Comparison of ENCODE assay signal across 27 cellular contexts in the genomic region with DNA sequence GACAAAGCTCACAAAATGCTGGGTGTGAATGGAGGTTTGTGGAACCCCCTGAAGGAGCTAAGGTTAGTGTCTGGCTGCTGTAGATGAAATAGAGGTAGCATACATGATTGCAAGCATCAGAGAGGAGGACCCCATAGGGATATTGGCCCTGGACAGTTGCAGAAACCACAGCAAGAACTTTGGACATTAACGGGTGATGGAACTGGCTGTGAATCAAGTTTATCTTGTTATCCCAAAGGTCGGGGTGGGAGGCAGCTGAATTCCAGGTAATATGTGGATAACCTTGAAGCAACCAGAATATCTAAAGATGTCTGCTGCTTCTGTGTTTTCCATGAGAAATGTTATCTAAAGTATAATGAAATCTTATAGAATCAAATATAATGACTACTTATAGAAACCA.
"Had no signal": no experiment of that assay in that cellular context is flagged by ENCODE, and none has a peak within 500 bp of the region (broad histone marks: within the 10 kb centered on the region; RNA-seq: fewer than 3 reads in every experiment).

No MANE protein-coding gene starts in this region.

- H3K36me3 ChIP-seq: stomach, suprapubic skin, thoracic aorta, thyroid gland, tibial artery, tibial nerve, transverse colon, upper lobe of left lung, upper lobe of right lung, uterus, vagina had no signal

- H3K9me3 ChIP-seq: stomach, suprapubic skin, testis, thoracic aorta, thyroid gland, tibial artery, tibial nerve, transverse colon, upper lobe of left lung, upper lobe of right lung, uterus, vagina had no signal

- H3K27me3 ChIP-seq: testis, thyroid gland, tibial artery, tibial nerve, transverse colon, upper lobe of left lung, upper lobe of right lung, uterus, vagina had no signal

- H3K27ac ChIP-seq: stomach, suprapubic skin, testis, thoracic aorta, thyroid gland, tibial artery, tibial nerve, transverse colon, upper lobe of left lung, upper lobe of right lung, uterus, vagina had no signal

- FAIRE-seq: urothelium cell line had no signal

- H3K4me3 ChIP-seq: stomach, suprapubic skin, testis, thoracic aorta, thyroid gland, tibial artery, tibial nerve, transverse colon, upper lobe of left lung, upper lobe of right lung, uterus, vagina had no signal

- H3K4me1 ChIP-seq: stomach, suprapubic skin, testis, tibial artery, tibial nerve, transverse colon, upper lobe of left lung, upper lobe of right lung, uterus, vagina had no signal

- DNase-seq: stimulated activated CD4-positive, alpha-beta T cell treated with anti-CD3 and anti-CD28 coated beads, Interleukin-2, amount 100 ng/mL, for 48 hours; stimulated activated CD4-positive, alpha-beta T cell treated with anti-CD3 and anti-CD28 coated beads, Interleukin-4, amount 100 ng/mL, for 1 hour; stimulated activated CD4-positive, alpha-beta T cell treated with anti-CD3 and anti-CD28 coated beads, Interleukin-4, amount 100 ng/mL, for 24 hours; stimulated activated CD4-positive, alpha-beta T cell treated with anti-CD3 and anti-CD28 coated beads, Interleukin-4, amount 100 ng/mL, for 4 hours; stimulated activated CD8-positive, alpha-beta memory T cell treated with anti-CD3 and anti-CD28 coated beads, Interleukin-4, amount 100 ng/mL, for 48 hours; stimulated activated naive B cell treated with anti-CD40 and anti-IgM and Interleukin-4, amounts not matched to agents 10 μg/mL and 1 μg/mL and 100 μg/mL, for 72 hours; stimulated activated naive CD4-positive, alpha-beta T cell; stimulated activated naive CD4-positive, alpha-beta T cell treated with Interleukin-2 at 50 U/mL for 16 hours; stimulated activated naive CD8-positive, alpha-beta T cell treated with anti-CD3 and anti-CD28 coated beads, Interleukin-15, amount 100 ng/mL, for 72 hours; stimulated activated naive CD8-positive, alpha-beta T cell treated with anti-CD3 and anti-CD28 coated beads, Interleukin-15, Interleukin-2, amounts not matched to agents 100 U/mL and 50 U/mL, for 24 hours; stomach; substantia nigra; testis; tibial artery; transverse colon; trophoblast cell; upper lobe of left lung; upper lobe of right lung; uterus had no signal

- ATAC-seq: stimulated activated effector memory CD8-positive, alpha-beta T cell treated with anti-CD3 and anti-CD28 coated beads, Interleukin-12 subunit alpha, Interleukin-12 subunit beta, amount 100 ng/mL, for 72 hours; stimulated activated memory B cell treated with anti-CD40 and anti-IgM and Interleukin-4, amounts not matched to agents 10 μg/mL and 1 μg/mL and 100 μg/mL, for 72 hours; stimulated activated naive B cell treated with anti-CD40 and anti-IgM and Interleukin-4, amounts not matched to agents 10 μg/mL and 1 μg/mL and 100 μg/mL, for 72 hours; stimulated activated naive CD8-positive, alpha-beta T cell treated with anti-CD3 and anti-CD28 coated beads, Interleukin-15, amount 100 ng/mL, for 72 hours; stimulated activated naive CD8-positive, alpha-beta T cell treated with anti-CD3 and anti-CD28 coated beads, Interleukin-15, Interleukin-2, amounts not matched to agents 100 U/mL and 50 U/mL, for 24 hours; upper lobe of right lung had no signal
